2 cellular contexts compared by ENCODE assay signal in genomic region chr1:206897175-206897574, GRCh38.
TF ChIP-seq lines count a peak whose summit lies in the region.

A gene with protein sequence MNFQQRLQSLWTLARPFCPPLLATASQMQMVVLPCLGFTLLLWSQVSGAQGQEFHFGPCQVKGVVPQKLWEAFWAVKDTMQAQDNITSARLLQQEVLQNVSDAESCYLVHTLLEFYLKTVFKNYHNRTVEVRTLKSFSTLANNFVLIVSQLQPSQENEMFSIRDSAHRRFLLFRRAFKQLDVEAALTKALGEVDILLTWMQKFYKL (plus strand): TSS chr1:206897443. CDS start chr1:206897833, 390 bp downstream.

TF ChIP-seq in SK-N-SH, 30 proteins besides CTCF, POLR2A, EP300 and RAD21 (continued from another document):
- TF ChIP-seq GABPA (IDR thresholded peaks at IDR 0.05; ENCODE audit: low read depth) (no peak), RFX5 (IDR thresholded peaks at IDR 0.05; ENCODE audit: low read length) (no peak), ELF1 (IDR thresholded peaks at IDR 0.05) (no peak), TEAD4 (IDR thresholded peaks at IDR 0.05; ENCODE audit: borderline replicate concordance, insufficient read depth) (no peak), FOSL2 (IDR thresholded peaks at IDR 0.05; ENCODE audit: borderline replicate concordance, low read depth) (no peak), FOXM1 (IDR thresholded peaks at IDR 0.05; ENCODE audit: low read depth) (no peak), SMC3 (IDR thresholded peaks at IDR 0.05; ENCODE audit: low read depth, low read length) (no peak), CHD2 (IDR thresholded peaks at IDR 0.05; ENCODE audit: low read length, partially characterized antibody) (no peak), RXRA (IDR thresholded peaks at IDR 0.05; ENCODE audit: borderline replicate concordance, low read depth) (no peak)
- TF ChIP-seq, protein P1, sequence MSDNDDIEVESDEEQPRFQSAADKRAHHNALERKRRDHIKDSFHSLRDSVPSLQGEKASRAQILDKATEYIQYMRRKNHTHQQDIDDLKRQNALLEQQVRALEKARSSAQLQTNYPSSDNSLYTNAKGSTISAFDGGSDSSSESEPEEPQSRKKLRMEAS (IDR thresholded peaks at IDR 0.05; ENCODE audit: low read depth): no peak

TF ChIP-seq in SK-N-SH treated with all-trans-retinoic acid at 6 μM for 48 hours, 23 proteins besides CTCF, POLR2A, EP300 and RAD21 (continued from another document):
- TF ChIP-seq, protein P2, sequence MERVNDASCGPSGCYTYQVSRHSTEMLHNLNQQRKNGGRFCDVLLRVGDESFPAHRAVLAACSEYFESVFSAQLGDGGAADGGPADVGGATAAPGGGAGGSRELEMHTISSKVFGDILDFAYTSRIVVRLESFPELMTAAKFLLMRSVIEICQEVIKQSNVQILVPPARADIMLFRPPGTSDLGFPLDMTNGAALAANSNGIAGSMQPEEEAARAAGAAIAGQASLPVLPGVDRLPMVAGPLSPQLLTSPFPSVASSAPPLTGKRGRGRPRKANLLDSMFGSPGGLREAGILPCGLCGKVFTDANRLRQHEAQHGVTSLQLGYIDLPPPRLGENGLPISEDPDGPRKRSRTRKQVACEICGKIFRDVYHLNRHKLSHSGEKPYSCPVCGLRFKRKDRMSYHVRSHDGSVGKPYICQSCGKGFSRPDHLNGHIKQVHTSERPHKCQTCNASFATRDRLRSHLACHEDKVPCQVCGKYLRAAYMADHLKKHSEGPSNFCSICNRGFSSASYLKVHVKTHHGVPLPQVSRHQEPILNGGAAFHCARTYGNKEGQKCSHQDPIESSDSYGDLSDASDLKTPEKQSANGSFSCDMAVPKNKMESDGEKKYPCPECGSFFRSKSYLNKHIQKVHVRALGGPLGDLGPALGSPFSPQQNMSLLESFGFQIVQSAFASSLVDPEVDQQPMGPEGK (CRISPR knock-in tag; IDR thresholded peaks at IDR 0.05; ENCODE audit: borderline replicate concordance): no peak
- TF ChIP-seq OSR1 (CRISPR knock-in tag; IDR thresholded peaks at IDR 0.05) (no peak), TCF4 (CRISPR knock-in tag; IDR thresholded peaks at IDR 0.05; ENCODE audit: borderline replicate concordance) (no peak)
- TF ChIP-seq, protein P3, sequence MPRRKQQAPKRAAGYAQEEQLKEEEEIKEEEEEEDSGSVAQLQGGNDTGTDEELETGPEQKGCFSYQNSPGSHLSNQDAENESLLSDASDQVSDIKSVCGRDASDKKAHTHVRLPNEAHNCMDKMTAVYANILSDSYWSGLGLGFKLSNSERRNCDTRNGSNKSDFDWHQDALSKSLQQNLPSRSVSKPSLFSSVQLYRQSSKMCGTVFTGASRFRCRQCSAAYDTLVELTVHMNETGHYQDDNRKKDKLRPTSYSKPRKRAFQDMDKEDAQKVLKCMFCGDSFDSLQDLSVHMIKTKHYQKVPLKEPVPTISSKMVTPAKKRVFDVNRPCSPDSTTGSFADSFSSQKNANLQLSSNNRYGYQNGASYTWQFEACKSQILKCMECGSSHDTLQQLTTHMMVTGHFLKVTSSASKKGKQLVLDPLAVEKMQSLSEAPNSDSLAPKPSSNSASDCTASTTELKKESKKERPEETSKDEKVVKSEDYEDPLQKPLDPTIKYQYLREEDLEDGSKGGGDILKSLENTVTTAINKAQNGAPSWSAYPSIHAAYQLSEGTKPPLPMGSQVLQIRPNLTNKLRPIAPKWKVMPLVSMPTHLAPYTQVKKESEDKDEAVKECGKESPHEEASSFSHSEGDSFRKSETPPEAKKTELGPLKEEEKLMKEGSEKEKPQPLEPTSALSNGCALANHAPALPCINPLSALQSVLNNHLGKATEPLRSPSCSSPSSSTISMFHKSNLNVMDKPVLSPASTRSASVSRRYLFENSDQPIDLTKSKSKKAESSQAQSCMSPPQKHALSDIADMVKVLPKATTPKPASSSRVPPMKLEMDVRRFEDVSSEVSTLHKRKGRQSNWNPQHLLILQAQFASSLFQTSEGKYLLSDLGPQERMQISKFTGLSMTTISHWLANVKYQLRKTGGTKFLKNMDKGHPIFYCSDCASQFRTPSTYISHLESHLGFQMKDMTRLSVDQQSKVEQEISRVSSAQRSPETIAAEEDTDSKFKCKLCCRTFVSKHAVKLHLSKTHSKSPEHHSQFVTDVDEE (CRISPR knock-in tag; IDR thresholded peaks at IDR 0.05): no peak
